1 cellular context compared by ENCODE assay signal in the genomic region with DNA sequence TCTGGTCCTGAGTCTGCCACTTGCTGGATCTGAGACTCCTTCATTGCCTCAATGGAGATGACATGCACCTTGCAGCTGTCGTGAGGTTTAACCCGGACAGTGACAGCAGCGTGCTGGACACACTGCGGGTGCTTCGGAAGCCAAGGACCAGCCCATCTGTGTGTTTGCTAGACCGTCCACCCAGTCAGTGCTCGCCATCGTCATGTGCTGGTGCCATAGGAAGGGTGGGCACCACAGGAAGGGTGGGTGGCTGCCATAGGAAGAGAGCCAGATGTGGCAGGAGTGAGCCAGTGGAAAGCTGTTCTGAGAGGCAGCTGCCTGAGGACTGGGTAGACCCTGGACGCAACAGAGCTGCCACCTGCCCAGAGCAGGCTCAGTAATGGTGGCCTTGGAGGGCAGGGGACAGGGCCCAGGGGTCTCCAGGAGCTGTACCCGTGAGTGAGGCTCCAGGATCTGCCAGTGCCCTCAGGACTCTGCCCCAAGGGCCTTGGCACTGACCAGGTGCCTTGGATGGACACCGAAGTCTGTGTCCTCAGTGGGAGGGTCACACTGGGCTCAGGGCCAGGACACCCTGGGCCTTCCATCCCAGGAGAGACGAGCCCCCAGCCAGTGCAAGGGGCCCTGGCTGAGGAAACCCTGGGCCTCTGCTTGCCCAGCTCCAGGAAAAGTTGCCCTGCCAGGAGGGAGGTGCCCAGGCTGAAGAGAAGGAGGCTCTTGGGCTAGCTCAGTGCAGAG.
TF ChIP-seq lines count a peak whose summit lies in the region.

No MANE protein-coding gene starts in this region.

TF ChIP-seq in IMR-90, 13 proteins besides CTCF, POLR2A, EP300 and RAD21:
- TF ChIP-seq, protein P1, sequence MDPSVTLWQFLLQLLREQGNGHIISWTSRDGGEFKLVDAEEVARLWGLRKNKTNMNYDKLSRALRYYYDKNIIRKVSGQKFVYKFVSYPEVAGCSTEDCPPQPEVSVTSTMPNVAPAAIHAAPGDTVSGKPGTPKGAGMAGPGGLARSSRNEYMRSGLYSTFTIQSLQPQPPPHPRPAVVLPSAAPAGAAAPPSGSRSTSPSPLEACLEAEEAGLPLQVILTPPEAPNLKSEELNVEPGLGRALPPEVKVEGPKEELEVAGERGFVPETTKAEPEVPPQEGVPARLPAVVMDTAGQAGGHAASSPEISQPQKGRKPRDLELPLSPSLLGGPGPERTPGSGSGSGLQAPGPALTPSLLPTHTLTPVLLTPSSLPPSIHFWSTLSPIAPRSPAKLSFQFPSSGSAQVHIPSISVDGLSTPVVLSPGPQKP (IDR thresholded peaks at IDR 0.05; ENCODE audit: borderline replicate concordance, low read depth, low read length), result no peak
- TF ChIP-seq SMC3 (IDR thresholded peaks at IDR 0.05; ENCODE audit: low read depth, low read length), result no peak
- TF ChIP-seq RFX5 (IDR thresholded peaks at IDR 0.05; ENCODE audit: low read depth, low read length), result no peak
- no peak for TF ChIP-seq MAZ (IDR thresholded peaks at IDR 0.05; ENCODE audit: borderline replicate concordance, low read depth, low read length)
- TF ChIP-seq BHLHE40 (IDR thresholded peaks at IDR 0.05; ENCODE audit: low read depth, low read length), result no peak
- TF ChIP-seq RCOR1 (IDR thresholded peaks at IDR 0.05; ENCODE audit: insufficient replicate concordance, low read length), result no peak
- no peak for TF ChIP-seq CHD1 (IDR thresholded peaks at IDR 0.05; ENCODE audit: low read depth, low read length)
- no peak for TF ChIP-seq MXI1 (IDR thresholded peaks at IDR 0.05; ENCODE audit: borderline replicate concordance, low read depth, low read length)
- TF ChIP-seq FOS (IDR thresholded peaks at IDR 0.05; ENCODE audit: low read depth, low read length), result no peak
- TF ChIP-seq, protein P2, sequence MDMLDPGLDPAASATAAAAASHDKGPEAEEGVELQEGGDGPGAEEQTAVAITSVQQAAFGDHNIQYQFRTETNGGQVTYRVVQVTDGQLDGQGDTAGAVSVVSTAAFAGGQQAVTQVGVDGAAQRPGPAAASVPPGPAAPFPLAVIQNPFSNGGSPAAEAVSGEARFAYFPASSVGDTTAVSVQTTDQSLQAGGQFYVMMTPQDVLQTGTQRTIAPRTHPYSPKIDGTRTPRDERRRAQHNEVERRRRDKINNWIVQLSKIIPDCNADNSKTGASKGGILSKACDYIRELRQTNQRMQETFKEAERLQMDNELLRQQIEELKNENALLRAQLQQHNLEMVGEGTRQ (IDR thresholded peaks at IDR 0.05; ENCODE audit: low read depth, low read length), result no peak
- no peak for TF ChIP-seq NFE2L2 (IDR thresholded peaks at IDR 0.05; ENCODE audit: low read depth, low read length)
- no peak for TF ChIP-seq CEBPB (IDR thresholded peaks at IDR 0.05; ENCODE audit: low read depth, low read length)
- TF ChIP-seq MAFK (IDR thresholded peaks at IDR 0.05; ENCODE audit: low read depth, low read length), result no peak
TF ChIP-seq in IMR-90: peak in this region for 0.
